Comparison of ENCODE assay signal across 8 cellular contexts in genomic region chr15:66841953-66842681, GRCh38.
DNase-seq lines count a peak whose midpoint lies in the region; ATAC-seq, FAIRE-seq and TF ChIP-seq lines count a peak whose summit lies in the region.

No MANE protein-coding gene starts in this region.

- H3K27ac ChIP-seq in gastrocnemius medialis, result peak overlapping the region; percentile 76 to 79 (median 78)

- FAIRE-seq in RCC 7860 (lab: Jason Lieb, UNC), result no peak

- DNase-seq in NCI-H1436 (lab: John Stamatoyannopoulos, UW) (peak; percentile 2), NCI-H1436 treated with DMSO at 0.1 percent for 48 hours (lab: John Stamatoyannopoulos, UW) (no peak), RCC 7860 (ENCODE audit: low spot score) (peak; percentile 87), immature natural killer cell (no peak), gastrocnemius medialis (peak; percentile 54 to 72), NCI-H146 (lab: John Stamatoyannopoulos, UW) (no peak)
- no peak for DNase-seq in central memory CD8-positive, alpha-beta T cell (ENCODE audit: low spot score in 2 of 2)

- peaks cover 56% of the 10 kb centered on the region for H3K27me3 Mint-ChIP-seq in central memory CD8-positive, alpha-beta T cell
- H3K27me3 Mint-ChIP-seq in immature natural killer cell (ENCODE audit: low read depth in 3 of 3), result peaks cover 5 to 21% (median 15%) of the 10 kb centered on the region in 3 donors

- intact Hi-C loops in gastrocnemius medialis (cut with DNase I; ENCODE audit: low total_unique reads), result loop anchor here (1.0 kb wide), 1 partner anchor 140 kb away; the partner anchor contains the start of gene SMAD6

- no peaks in the 10 kb centered on the region for H3K36me3 ChIP-seq in gastrocnemius medialis

- no peaks in the 10 kb centered on the region for H3K27me3 ChIP-seq in gastrocnemius medialis

- peak overlapping the region; percentile 41 to 57 (median 52) for H3K4me3 ChIP-seq in gastrocnemius medialis

- no peaks in the 10 kb centered on the region for H3K4me1 ChIP-seq in gastrocnemius medialis

- H3K36me3 Mint-ChIP-seq in central memory CD8-positive, alpha-beta T cell (ENCODE audit: insufficient read depth), result no peaks in the 10 kb centered on the region
- H3K36me3 Mint-ChIP-seq in immature natural killer cell, result peaks cover 0 to 4% (median 0%) of the 10 kb centered on the region in 3 donors

- in situ Hi-C loops in gastrocnemius medialis (cut with MboI; ENCODE audit: low sequenced_read_pairs in 4 of 4), result no loop called here

- TF ChIP-seq CTCF in gastrocnemius medialis (IDR thresholded peaks at IDR 0.05 in 4 of 5, conservative IDR thresholded peaks at IDR 0.05 in 1 of 5), result no peak

- no peaks in the 10 kb centered on the region for H3K9me3 Mint-ChIP-seq in central memory CD8-positive, alpha-beta T cell
- peaks cover 0 to 1% (median 0%) of the 10 kb centered on the region in 6 donors for H3K9me3 Mint-ChIP-seq in immature natural killer cell

- H3K9me3 ChIP-seq in gastrocnemius medialis, result no peaks in the 10 kb centered on the region

- no peak for ATAC-seq in central memory CD8-positive, alpha-beta T cell (replicated peaks; ENCODE audit: extremely low read depth, poor library complexity, severe bottlenecking)
- peak; percentile 72 to 83 for ATAC-seq in gastrocnemius medialis
- ATAC-seq in GM18511 (IDR thresholded peaks at IDR 0.05; ENCODE audit: unreplicated experiment), result no peak

- H3K27ac Mint-ChIP-seq in central memory CD8-positive, alpha-beta T cell (ENCODE audit: low read depth), result no peak overlapping the region
- H3K27ac Mint-ChIP-seq in immature natural killer cell, result no peak overlapping the region

- H3K4me3 Mint-ChIP-seq in central memory CD8-positive, alpha-beta T cell, result peak overlapping the region; percentile 29
- H3K4me3 Mint-ChIP-seq in immature natural killer cell, result peak overlapping the region; percentile 15 to 69 (median 41)

- peak; percentile 33 to 50 for TF ChIP-seq POLR2A in gastrocnemius medialis (IDR thresholded peaks at IDR 0.05)

- H3K4me1 Mint-ChIP-seq in central memory CD8-positive, alpha-beta T cell, result no peaks in the 10 kb centered on the region
- peaks cover 0 to 4% of the 10 kb centered on the region in 2 donors for H3K4me1 Mint-ChIP-seq in immature natural killer cell

Comparison
In these comparisons a context has a peak if more than half of its experiments do, and no peak if none do; other contexts are left out.
1. DNase-seq: peak in NCI-H1436 (single experiment), RCC 7860 (single experiment) and gastrocnemius medialis (2 of 2); none in NCI-H1436 treated with DMSO at 0.1 percent for 48 hours (single experiment), central memory CD8-positive, alpha-beta T cell (0 of 2), immature natural killer cell (0 of 3) and NCI-H146 (single experiment).
2. ATAC-seq: peak in gastrocnemius medialis (2 of 2); none in central memory CD8-positive, alpha-beta T cell (single experiment) and GM18511 (single experiment).